ENCODE assay signal across 8 cellular contexts in genomic region chr22:37907036-37907954, GRCh38. TPM values are rescaled to one million over a fixed set of nuclear protein-coding genes. Genes with fewer than 3 reads are reported as not detected.
DNase-seq lines count a peak whose midpoint lies in the region; ATAC-seq, FAIRE-seq and TF ChIP-seq lines count a peak whose summit lies in the region.

No MANE protein-coding gene starts in this region.

- H3K4me3 ChIP-seq in astrocyte of the cerebellum (ENCODE audit: low read depth, low read length), result peak overlapping the region; percentile 75
- H3K4me3 ChIP-seq in liver (ENCODE audit: low read depth in 1 of 3, low read length in 3 of 3), result peak overlapping the region; percentile 41 to 89 (median 50)
- H3K4me3 ChIP-seq in urinary bladder (ENCODE audit: low read depth, low read length), result peak overlapping the region; percentile 91

- 68% methylated on average over 19 of the region's 19 CpGs for WGBS in liver
- WGBS in urinary bladder, result 29% methylated on average over 19 of the region's 19 CpGs

- H3K27ac ChIP-seq in liver (ENCODE audit: low read depth in 1 of 2, low read length in 2 of 2) (peak overlapping the region; percentile 2 to 38), urinary bladder (ENCODE audit: low read depth) (peak overlapping the region; percentile 91)

- H3K27me3 ChIP-seq in liver (ENCODE audit: control insufficient read depth in 4 of 4, insufficient read depth in 4 of 4, low read length in 3 of 4), result no peaks in the 10 kb centered on the region

- in situ Hi-C loops in astrocyte of the cerebellum (cut with HindIII; ENCODE audit: low sequenced_read_pairs), result no loop called here

- H3K9ac ChIP-seq in liver (ENCODE audit: low read depth in 1 of 2, low read length in 2 of 2), result no peak overlapping the region

- H3K36me3 ChIP-seq in liver (ENCODE audit: control insufficient read depth in 4 of 4, insufficient read depth in 3 of 4, low read depth in 1 of 4, low read length in 3 of 4), result peaks cover 0 to 1% (median 0%) of the 10 kb centered on the region in 4 donors
- H3K36me3 ChIP-seq in urinary bladder (ENCODE audit: insufficient read depth), result no peaks in the 10 kb centered on the region

- DNase-seq in Right ventricle myocardium inferior (ENCODE audit: missing footprints) (peak; percentile 40), cardiac septum (ENCODE audit: low spot score) (no peak), astrocyte of the cerebellum (ENCODE audit: low read depth) (no peak), H54 (ENCODE audit: insufficient read length, low spot score) (no peak)
- no peak for DNase-seq in stimulated activated CD4-positive, alpha-beta T cell treated with anti-CD3 and anti-CD28 coated beads, Interleukin-12 subunit alpha, Interleukin-12 subunit beta, amount 100 ng/mL, for 4 hours
- DNase-seq in activated CD4-positive, CD25-positive, alpha-beta regulatory T cell (lab: John Stamatoyannopoulos, UW), result no peak

- TF ChIP-seq CTCF in astrocyte of the cerebellum (IDR thresholded peaks at IDR 0.05; ENCODE audit: low read depth, low read length, missing control alignments) (no peak), liver (IDR thresholded peaks at IDR 0.05; ENCODE audit: low read depth, low read length, missing input control) (no peak)

- no peak for FAIRE-seq in H54 (lab: Jason Lieb, UNC)

- ATAC-seq in Right ventricle myocardium inferior, result no peak

- H3K4me1 ChIP-seq in liver (ENCODE audit: control insufficient read depth in 4 of 4, insufficient read depth in 4 of 4, low read length in 3 of 4) (peaks cover 0 to 20% (median 6%) of the 10 kb centered on the region in 4 donors), urinary bladder (ENCODE audit: insufficient read depth) (peaks cover 2% of the 10 kb centered on the region)

- intact Hi-C loops in Right ventricle myocardium inferior (cut with DNase I) (no loop called here), cardiac septum (cut with DNase I) (no loop called here)

- TF ChIP-seq RAD21 in liver (IDR thresholded peaks at IDR 0.05), result no peak

- H3K9me3 ChIP-seq in liver (ENCODE audit: control insufficient read depth in 4 of 4, low read length in 3 of 4), result no peaks in the 10 kb centered on the region

- TF ChIP-seq POLR2A in H54 (IDR thresholded peaks at IDR 0.05; ENCODE audit: low read depth, low read length), result no peak

TF ChIP-seq in liver, 16 proteins besides CTCF, POLR2A, EP300 and RAD21:
- TF ChIP-seq SP1 (IDR thresholded peaks at IDR 0.05) (no peak), ATF3 (IDR thresholded peaks at IDR 0.05) (no peak), FOXA2 (IDR thresholded peaks at IDR 0.05) (no peak), FOXA1 (IDR thresholded peaks at IDR 0.05) (no peak), GABPA (IDR thresholded peaks at IDR 0.05 in 1 of 2, conservative IDR thresholded peaks at IDR 0.05 in 1 of 2) (no peak), REST (IDR thresholded peaks at IDR 0.05) (no peak), TAF1 (conservative IDR thresholded peaks at IDR 0.05) (no peak), NR2F2 (IDR thresholded peaks at IDR 0.05) (no peak), HNF4A (conservative IDR thresholded peaks at IDR 0.05) (no peak), JUND (IDR thresholded peaks at IDR 0.05) (no peak), EGR1 (IDR thresholded peaks at IDR 0.05; ENCODE audit: low read depth in 2 of 2) (no peak), ZBTB33 (IDR thresholded peaks at IDR 0.05) (no peak), MAX (IDR thresholded peaks at IDR 0.05) (no peak), YY1 (IDR thresholded peaks at IDR 0.05) (no peak), HNF4G (IDR thresholded peaks at IDR 0.05) (no peak), RXRA (IDR thresholded peaks at IDR 0.05) (no peak)

RNA-seq across cellular contexts. Expression of gene MICALL1, which starts 1.2 kb away (rescaled TPM):
- total RNA-seq in Right ventricle myocardium inferior (19.4 TPM), cardiac septum (16.5 TPM), liver (1 to 10 TPM; 2.7 to 9.3 TPM), urinary bladder (22.7 TPM)
- polyA plus RNA-seq in liver (1 to 10 TPM; 2.0 to 5.5 TPM), urinary bladder (69.5 TPM)

RNA-seq across cellular contexts. Expression of gene C22orf23, which starts 46.1 kb away (rescaled TPM):
- 0.68 TPM for total RNA-seq in Right ventricle myocardium inferior
- 0.54 TPM for total RNA-seq in cardiac septum
- total RNA-seq in liver, result not detected
- polyA plus RNA-seq in liver, result under 1 TPM in 1 of 2 donors, not detected in 1; 0.02 TPM
- total RNA-seq in urinary bladder, result 0.26 TPM
- 0.95 TPM for polyA plus RNA-seq in urinary bladder

RNA-seq across cellular contexts. Expression of gene POLR2F, which starts 46.2 kb away (rescaled TPM):
- 88.8 TPM for total RNA-seq in Right ventricle myocardium inferior
- 50.5 TPM for total RNA-seq in cardiac septum
- total RNA-seq in liver, result 10 to 100 TPM; 21.4 to 27.9 TPM
- 100 to 1,000 TPM in 1 of 2 donors, 10 to 100 TPM in 1; 84.7 to 152 TPM for polyA plus RNA-seq in liver
- total RNA-seq in urinary bladder, result 24.7 TPM
- polyA plus RNA-seq in urinary bladder, result 126 TPM

RNA-seq across cellular contexts. Expression of gene EIF3L, which starts 58.1 kb away (rescaled TPM):
- total RNA-seq in Right ventricle myocardium inferior (385 TPM), cardiac septum (255 TPM), liver (100 to 1,000 TPM; 103 to 217 TPM), urinary bladder (398 TPM)
- polyA plus RNA-seq in liver (100 to 1,000 TPM; 104 to 117 TPM), urinary bladder (404 TPM)
